ENCODE assay signal across 2 cellular contexts in genomic region chr6:32170294-32170693, GRCh38.
TF ChIP-seq lines count a peak whose summit lies in the region.

No MANE protein-coding gene starts in this region.

TF ChIP-seq in IMR-90, 13 proteins besides CTCF, POLR2A, EP300 and RAD21:
- no peak for TF ChIP-seq ELK1 (IDR thresholded peaks at IDR 0.05; ENCODE audit: borderline replicate concordance, low read depth, low read length)
- TF ChIP-seq CHD1 (IDR thresholded peaks at IDR 0.05; ENCODE audit: low read depth, low read length), result no peak
- no peak for TF ChIP-seq MAFK (IDR thresholded peaks at IDR 0.05; ENCODE audit: low read depth, low read length)
- no peak for TF ChIP-seq RFX5 (IDR thresholded peaks at IDR 0.05; ENCODE audit: low read depth, low read length)
- TF ChIP-seq BHLHE40 (IDR thresholded peaks at IDR 0.05; ENCODE audit: low read depth, low read length), result no peak
- no peak for TF ChIP-seq FOS (IDR thresholded peaks at IDR 0.05; ENCODE audit: low read depth, low read length)
- TF ChIP-seq USF2 (IDR thresholded peaks at IDR 0.05; ENCODE audit: low read depth, low read length), result no peak
- TF ChIP-seq RCOR1 (IDR thresholded peaks at IDR 0.05; ENCODE audit: insufficient replicate concordance, low read length), result no peak
- TF ChIP-seq SMC3 (IDR thresholded peaks at IDR 0.05; ENCODE audit: low read depth, low read length), result no peak

TF ChIP-seq in K562, 482 proteins besides CTCF, POLR2A, EP300 and RAD21:
- TF ChIP-seq ZZZ3 (IDR thresholded peaks at IDR 0.05), result no peak
- peak; percentile 43; the same call in 1 of the 2 replicates for TF ChIP-seq POLR2G (IDR thresholded peaks at IDR 0.05; ENCODE audit: low read depth, low read length)
- TF ChIP-seq MLLT1 (IDR thresholded peaks at IDR 0.05), result no peak
- TF ChIP-seq RBFOX2 (IDR thresholded peaks at IDR 0.05; ENCODE audit: low read depth, low read length), result 0 out of 2 replicates have a peak, but pooled peaks have one; percentile 20
